ENCODE assay signal across 9 cellular contexts in genomic region chr7:20786421-20786778, GRCh38. TPM values are rescaled to one million over a fixed set of nuclear protein-coding genes. Genes with fewer than 3 reads are reported as not detected.
DNase-seq lines count a peak whose midpoint lies in the region; ATAC-seq, FAIRE-seq and TF ChIP-seq lines count a peak whose summit lies in the region.
"Had no signal": no experiment of that assay in that cellular context is flagged by ENCODE, and none has a peak within 500 bp of the region (broad histone marks: within the 10 kb centered on the region; RNA-seq: fewer than 3 reads in every experiment).

No MANE protein-coding gene starts in this region.

- H2AFZ ChIP-seq in HCT116 (ENCODE audit: low read depth, low read length, poor library complexity, severe bottlenecking) (peak overlapping the region; percentile 84), K562 (ENCODE audit: low read depth, low read length) (peak overlapping the region; percentile 99)

- no peaks in the 10 kb centered on the region for H3K9me1 ChIP-seq in K562 (ENCODE audit: control insufficient read depth, insufficient read depth, low read length)

- TF ChIP-seq CTCF in AG04450 (IDR thresholded peaks at IDR 0.05; ENCODE audit: low read depth, low read length) (no peak), HCT116 (IDR thresholded peaks at IDR 0.05 in 2 of 3, conservative IDR thresholded peaks at IDR 0.05 in 1 of 3; ENCODE audit: borderline replicate concordance in 1 of 3, insufficient read depth in 1 of 3, low read depth in 2 of 3, low read length in 2 of 3) (no peak), K562 (IDR thresholded peaks at IDR 0.05 in 2 of 3, conservative IDR thresholded peaks at IDR 0.05 in 1 of 3; ENCODE audit: insufficient read depth in 2 of 3, low read depth in 1 of 3, low read length in 3 of 3) (no peak)

- in situ Hi-C loops in K562 (cut with MboI), result no loop called here

- intact Hi-C loops in HCT116 (cut with micrococcal nuclease) (no loop called here), K562 (cut with micrococcal nuclease) (no loop called here)

- DNase-seq in AG04450 (ENCODE audit: low read depth, low spot score) (no peak), HCT116 (ENCODE audit: low read depth, low spot score) (no peak), K562 (ENCODE audit: extremely low read depth in 1 of 4, low spot score in 3 of 4) (peak in 2 of 4 experiments; percentile 18 to 37), GOT3 (lab: John Stamatoyannopoulos, UW) (no peak), NCI-H524 treated with DMSO at 0.1 percent for 48 hours (lab: John Stamatoyannopoulos, UW) (no peak)

- H3K4me1 ChIP-seq in HCT116 (ENCODE audit: control insufficient read depth in 1 of 2, insufficient read depth in 2 of 2, low read length in 2 of 2), result peaks cover 2 to 12% of the 10 kb centered on the region in 2 experiments; a peak in 1 of 4 replicates
- H3K4me1 ChIP-seq in K562 (replicated peaks in 1 of 2; ENCODE audit: control insufficient read depth in 2 of 2, insufficient read depth in 2 of 2, low read length in 2 of 2), result peaks cover 0 to 20% of the 10 kb centered on the region in 2 experiments; a peak in 3 of 5 replicates
- H3K4me1 ChIP-seq in mucosa of rectum (ENCODE audit: control insufficient read depth in 2 of 2, insufficient read depth in 2 of 2, low read length in 2 of 2), result peaks cover 5 to 6% of the 10 kb centered on the region in 2 donors

- TF ChIP-seq POLR2A in HCT116 (IDR thresholded peaks at IDR 0.05; ENCODE audit: borderline replicate concordance, extremely low read depth, insufficient read depth, insufficient read length) (no peak), K562 (conservative IDR thresholded peaks at IDR 0.05) (no peak)

- H3K9ac ChIP-seq in HCT116 (ENCODE audit: low read length), result peak overlapping the region; percentile 23; the same call in 1 of the 2 replicates
- H3K9ac ChIP-seq in K562 (ENCODE audit: insufficient read depth in 1 of 2, low read depth in 2 of 2, low read length in 2 of 2), result peak overlapping the region; percentile 52 to 91
- no peak overlapping the region for H3K9ac ChIP-seq in mucosa of rectum (ENCODE audit: low read depth in 1 of 2, low read length in 2 of 2)

- ATAC-seq in HCT116 (0 out of 2 replicates have a peak, but pooled peaks have one; percentile 15), K562 (peak; percentile 45), HG02840 (IDR thresholded peaks at IDR 0.05; ENCODE audit: low FRiP score, unreplicated experiment) (no peak), HG03571 (IDR thresholded peaks at IDR 0.05; ENCODE audit: unreplicated experiment) (no peak)

- TF ChIP-seq RAD21 in HCT116 (IDR thresholded peaks at IDR 0.05; ENCODE audit: low read depth), result no peak
- no peak for TF ChIP-seq RAD21 in K562 (CRISPR knock-in tag; conservative IDR thresholded peaks at IDR 0.05 in 1 of 2, IDR thresholded peaks at IDR 0.05 in 1 of 2)

- peak overlapping the region; percentile 74 for H3K4me2 ChIP-seq in HCT116 (ENCODE audit: low read length)
- peak overlapping the region; percentile 97 for H3K4me2 ChIP-seq in K562 (ENCODE audit: insufficient read depth, low read length)

- H3K4me3 ChIP-seq in AG04450 (ENCODE audit: low read depth, low read length) (peak overlapping the region; percentile 39), HCT116 (replicated peaks in 1 of 2; ENCODE audit: low read depth in 1 of 2, low read length in 2 of 2) (peak overlapping the region; percentile 45 to 58), K562 (peak overlapping the region; percentile 68), mucosa of rectum (ENCODE audit: low read length in 2 of 2) (peak overlapping the region; percentile 44 to 50)

- 2% methylated on average over 14 of the region's 14 CpGs for WGBS in K562 (ENCODE audit: insufficient coverage, low coverage, missing lambda C conversion rate)

- POLR2A ChIA-PET in AG04450 (lab: Yijun Ruan, JAX), result no interaction called here
- POLR2A ChIA-PET in HCT116 (lab: Charles Lee), result no interaction called here
- POLR2A ChIA-PET in K562 (lab: Yijun Ruan, JAX), result no interaction called here

- H3K9me3 ChIP-seq in AG04450 (ENCODE audit: control insufficient read depth, insufficient read depth, low read length), result peaks cover 13% of the 10 kb centered on the region; the same call in 1 of the 2 replicates
- no peaks in the 10 kb centered on the region for H3K9me3 ChIP-seq in HCT116 (ENCODE audit: control insufficient read depth in 1 of 2, insufficient read depth in 1 of 2, low read depth in 1 of 2, low read length in 2 of 2)
- no peaks in the 10 kb centered on the region for H3K9me3 ChIP-seq in K562 (replicated peaks; ENCODE audit: control insufficient read depth, insufficient read depth, low read depth, low read length)
- H3K9me3 ChIP-seq in mucosa of rectum (ENCODE audit: control insufficient read depth in 2 of 2, low read length in 2 of 2), result no peaks in the 10 kb centered on the region

- H3K27ac ChIP-seq in AG04450 (ENCODE audit: low read depth, low read length) (no peak overlapping the region), HCT116 (ENCODE audit: low read depth, low read length) (no peak overlapping the region), K562 (ENCODE audit: extremely low read depth, low read depth, low read length) (no peak overlapping the region), mucosa of rectum (ENCODE audit: low read depth in 2 of 2, low read length in 2 of 2) (no peak overlapping the region)

- BruUV-seq in HCT116 (replicated peaks; lab: Mats Ljungman, UMichigan) (no TSS peak), K562 (replicated peaks; lab: Mats Ljungman, UMichigan) (TSS peak; percentile 83)

- H3K79me2 ChIP-seq in HCT116 (ENCODE audit: insufficient read depth, low read length) (no peaks in the 10 kb centered on the region), K562 (ENCODE audit: control insufficient read depth, insufficient read depth, low read length) (no peaks in the 10 kb centered on the region)

- H4K20me1 ChIP-seq in HCT116 (ENCODE audit: insufficient read depth), result no peaks in the 10 kb centered on the region
- H4K20me1 ChIP-seq in K562 (replicated peaks; ENCODE audit: control insufficient read depth, insufficient read depth, low read length), result no peaks in the 10 kb centered on the region

- no peak for FAIRE-seq in K562 (lab: Jason Lieb, UNC)
- FAIRE-seq: islet of Langerhans had no signal

- H3K36me3 ChIP-seq in HCT116 (ENCODE audit: control insufficient read depth in 1 of 2, insufficient read depth in 2 of 2, low read length in 2 of 2) (no peaks in the 10 kb centered on the region), K562 (ENCODE audit: control insufficient read depth, insufficient read depth, low read length) (no peaks in the 10 kb centered on the region), mucosa of rectum (ENCODE audit: control insufficient read depth in 2 of 2, insufficient read depth in 2 of 2, low read length in 2 of 2) (no peaks in the 10 kb centered on the region)

- H3K27me3 ChIP-seq in AG04450 (ENCODE audit: control insufficient read depth, insufficient read depth, low read length) (peaks cover 67% of the 10 kb centered on the region), HCT116 (ENCODE audit: insufficient read depth, low read length) (0 out of 2 replicates have a peak, but pooled peaks cover 9% of the 10 kb centered on the region), K562 (ENCODE audit: control insufficient read depth in 2 of 2, insufficient read depth in 2 of 2, low read length in 2 of 2) (peaks cover 0 to 8% of the 10 kb centered on the region in 2 experiments; a peak in 4 of 5 replicates), mucosa of rectum (ENCODE audit: control insufficient read depth in 2 of 2, insufficient read depth in 2 of 2, low read length in 2 of 2) (peaks cover 73 to 83% of the 10 kb centered on the region in 2 donors)

- no peak for TF ChIP-seq EP300 in K562 (IDR thresholded peaks at IDR 0.05; ENCODE audit: low read length)

- RAD21 ChIA-PET in HCT116 (lab: Charles Lee; ENCODE audit: low non-redundant PET in 1 of 2, low total read pairs in 2 of 2, uncharacterized antibody in 2 of 2, unreplicated experiment in 2 of 2), result no interaction called here

- no peaks in the 10 kb centered on the region for H3K9me2 ChIP-seq in HCT116 (ENCODE audit: insufficient read depth)

- CTCF ChIA-PET in AG04450 (lab: Charles Lee), result no interaction called here
- CTCF ChIA-PET in HCT116 (lab: Charles Lee), result no interaction called here
- CTCF ChIA-PET in K562 (lab: Yijun Ruan, JAX; ENCODE audit: low intra/inter-chr PET ratio), result no interaction called here

TF ChIP-seq in HCT116, 20 proteins besides CTCF, POLR2A, EP300 and RAD21:
- no peak for TF ChIP-seq EZH2phosphoT487 (IDR thresholded peaks at IDR 0.05; ENCODE audit: borderline replicate concordance)

TF ChIP-seq in K562, 482 proteins besides CTCF, POLR2A, EP300 and RAD21 (continues in another document):
- TF ChIP-seq ZFX (CRISPR knock-in tag; IDR thresholded peaks at IDR 0.05), result 0 out of 2 replicates have a peak, but pooled peaks have one; percentile 29

RNA-seq across cellular contexts. Expression of gene SP8, which starts 0.3 kb away (rescaled TPM):
- polyA plus RNA-seq in AG04450 (2011; rRNA removed) (not detected in 2 replicates), K562 (2011; rRNA removed) (0.23 and 0.35 TPM in 2 replicates), K562 (2014; fragmentation: Illumina TruSeq; extraction: Trizol) (0.18 and 0.19 TPM in 2 replicates), K562 (2014; fragmentation: Nextera tagmentation; extraction: Ambion mirVana) (under 1 TPM; 0.04 to 0.06 TPM), K562 (2014; rRNA removed) (0.09 and 0.23 TPM in 2 replicates)
- not detected in 2 replicates for polyA minus RNA-seq in AG04450 (2011; rRNA and poly(A)+ RNA removed)
- total RNA-seq in HCT116 (2021; ENCODE audit: unreplicated experiment) (0.76 TPM), K562 (2014; rRNA removed) (0.16 and 0.73 TPM in 2 replicates), K562 (2014; rRNA removed; fragmentation: Illumina TruSeq; extraction: Trizol) (0.13 and 0.15 TPM in 2 replicates), K562 (2015; rRNA removed; fragmentation: Illumina TruSeq; extraction: Trizol) (0.14 and 0.15 TPM in 2 replicates), K562 (2021) (1.0 and 1.2 TPM in 2 replicates)
- 0.08 and 0.14 TPM in 2 replicates for polyA plus RNA-seq in HCT116 (2012)
- total RNA-seq in K562 (2011; cell fraction: chromatin; rRNA removed; ENCODE audit: low replicate concordance), result 0.53 and 0.62 TPM in 2 replicates
- total RNA-seq in K562 (2011; cell fraction: nucleolus; rRNA removed), result 0.53 and 0.83 TPM in 2 replicates
- 0.59 and 0.76 TPM in 2 replicates for total RNA-seq in K562 (2011; cell fraction: nucleoplasm; rRNA removed)
- polyA plus RNA-seq in K562 (2011; cell fraction: cytosol; rRNA removed), result 0.22 and 1.8 TPM in 2 replicates
- 0.37 and 1.5 TPM in 2 replicates for polyA plus RNA-seq in K562 (2011; cell fraction: nucleus; rRNA removed)
- 0.27 and 0.30 TPM in 2 replicates for polyA plus RNA-seq in K562 (2012)
- polyA minus RNA-seq in K562 (2011; rRNA and poly(A)+ RNA removed), result 0.12 and 0.56 TPM in 2 replicates
- polyA minus RNA-seq in K562 (2011; cell fraction: cytosol; rRNA and poly(A)+ RNA removed), result 0.86 TPM in 1 of 2 replicates, not detected in the other
- 0.89 and 2.0 TPM in 2 replicates for polyA minus RNA-seq in K562 (2011; cell fraction: nucleus; rRNA and poly(A)+ RNA removed)

Comparison
In these comparisons a context has a peak if more than half of its experiments do, and no peak if none do; other contexts are left out.
1. ATAC-seq: peak in HCT116 (single experiment) and K562 (single experiment); none in HG02840 (single experiment) and HG03571 (single experiment).
2. H3K9ac ChIP-seq: peak in HCT116 (single experiment) and K562 (2 of 2); none in mucosa of rectum (0 of 2).
3. Peak in every context shown above with its lines, with median percentiles within 50 percentile points of each other: H3K4me3 ChIP-seq.